In the genomic region with DNA sequence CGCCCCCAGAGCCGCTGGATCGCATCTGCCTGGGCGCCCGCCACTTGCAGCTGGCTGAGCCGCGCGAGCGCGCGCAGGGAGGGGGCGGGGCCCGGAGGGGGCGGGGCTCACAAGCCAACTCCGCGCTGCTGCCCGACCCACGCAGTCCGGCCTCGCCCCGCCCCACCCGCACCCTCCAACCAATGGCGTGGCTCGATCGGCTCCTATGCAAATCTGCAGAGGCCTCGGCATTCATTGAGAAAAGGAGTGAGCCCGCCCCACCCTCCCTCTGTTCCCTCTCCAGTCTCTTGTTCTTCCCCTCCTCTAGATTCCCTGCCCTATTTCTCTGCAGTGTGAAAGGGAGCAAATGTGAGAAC, we compare ENCODE assay signal across 8 cellular contexts. TPM values are rescaled to one million over a fixed set of nuclear protein-coding genes. Genes with fewer than 3 reads are reported as not detected.
DNase-seq lines count a peak whose midpoint lies in the region; ATAC-seq, FAIRE-seq and TF ChIP-seq lines count a peak whose summit lies in the region.

ALK (minus strand) TSS at position 27 of the 356 bp plus-strand sequence. CDS start 927 bp downstream, outside the sequence.

- DNase-seq in CD4-positive, alpha-beta T cell: peak; percentile 6 to 51 (median 23)
- DNase-seq in HTR-8/SVneo (ENCODE audit: insufficient read length, low spot score) (peak; percentile 81), OCI-LY7 (ENCODE audit: low spot score) (peak; percentile 54), fibroblast of the conjunctiva (ENCODE audit: low read depth) (peak; percentile 55), nephron progenitor cell (peak; percentile 99)
- DNase-seq in activated effector memory CD4-positive, alpha-beta T cell treated with Interleukin-2 at 50 U/mL for 16 hours: peak; percentile 10

- H3K9me3 Mint-ChIP-seq in CD4-positive, alpha-beta T cell: no peaks in the 10 kb centered on the region
- no peaks in the 10 kb centered on the region for H3K9me3 Mint-ChIP-seq in nephron progenitor cell

- H3K9me3 ChIP-seq in CD4-positive, alpha-beta T cell (ENCODE audit: control insufficient read depth, low read length): no peaks in the 10 kb centered on the region
- H3K9me3 ChIP-seq in OCI-LY7 (ENCODE audit: low read length) (no peaks in the 10 kb centered on the region), stomach smooth muscle (ENCODE audit: control insufficient read depth in 2 of 2, low read length in 2 of 2) (peaks cover 0 to 1% of the 10 kb centered on the region in 2 donors)

- H3K4me2 ChIP-seq in OCI-LY7 (ENCODE audit: low read length): no peak within 1 kb of the TSS

- no peaks in the 10 kb centered on the region for H4K20me1 ChIP-seq in OCI-LY7 (ENCODE audit: insufficient read depth, low read length)

- BruUV-seq in OCI-LY7 (replicated peaks; lab: Mats Ljungman, UMichigan): no TSS peak

- intact Hi-C loops in CD4-positive, alpha-beta T cell (cut with DNase I, micrococcal nuclease): loop anchor here in 1 of 2 experiments (5.0 kb wide), 1 partner anchor 151 kb away; no protein-coding TSS in a partner anchor
- intact Hi-C loops in OCI-LY7 (cut with micrococcal nuclease; ENCODE audit: unreplicated experiment): no loop called here

- no peak within 1 kb of the TSS for H2AFZ ChIP-seq in OCI-LY7 (ENCODE audit: low read length)

- CTCF ChIA-PET in CD4-positive, alpha-beta T cell (lab: Charles Lee): interaction anchor here (2.4 kb wide), 1 partner anchor 11 kb away, joined by 11 read pairs; no protein-coding TSS in a partner anchor
- CTCF ChIA-PET in OCI-LY7 (lab: Charles Lee; ENCODE audit: unreplicated experiment): no interaction called here

- POLR2A ChIA-PET in CD4-positive, alpha-beta T cell (lab: Charles Lee): no interaction called here
- POLR2A ChIA-PET in OCI-LY7 (lab: Charles Lee): no interaction called here

- H3K4me1 ChIP-seq in OCI-LY7 (ENCODE audit: insufficient read depth, low read length, poor library complexity, severe bottlenecking): no peaks in the 10 kb centered on the region
- peaks cover 18% of the 10 kb centered on the region for H3K4me1 ChIP-seq in stomach smooth muscle (ENCODE audit: control insufficient read depth, insufficient read depth, low read length)

- H3K27ac ChIP-seq in CD4-positive, alpha-beta T cell (ENCODE audit: low read depth, low read length): no peak within 1 kb of the TSS
- H3K27ac ChIP-seq in OCI-LY7 (ENCODE audit: low read depth, low read length, poor library complexity, severe bottlenecking): no peak within 1 kb of the TSS
- no peak within 1 kb of the TSS for H3K27ac ChIP-seq in stomach smooth muscle (ENCODE audit: low read length)

- H3K4me3 ChIP-seq in OCI-LY7 (ENCODE audit: low read depth, low read length, poor library complexity, severe bottlenecking): no peak within 1 kb of the TSS
- H3K4me3 ChIP-seq in stomach smooth muscle (ENCODE audit: low read length in 2 of 2): peak within 1 kb of the TSS; percentile 50 to 69

- H3K27me3 Mint-ChIP-seq in CD4-positive, alpha-beta T cell: peaks cover 81% of the 10 kb centered on the region
- H3K27me3 Mint-ChIP-seq in nephron progenitor cell (ENCODE audit: low read depth, poor library complexity): peaks cover 60% of the 10 kb centered on the region

- no peak within 1 kb of the TSS for H3K9ac ChIP-seq in stomach smooth muscle (ENCODE audit: low read length in 2 of 2)

- no peak within 1 kb of the TSS for H3K27ac Mint-ChIP-seq in CD4-positive, alpha-beta T cell
- H3K27ac Mint-ChIP-seq in nephron progenitor cell: no peak within 1 kb of the TSS

- ATAC-seq in CD4-positive, alpha-beta T cell (ENCODE audit: poor library complexity): peak; percentile 63
- ATAC-seq in HG02938 (IDR thresholded peaks at IDR 0.05; ENCODE audit: unreplicated experiment): no peak

- H3K36me3 ChIP-seq in OCI-LY7 (ENCODE audit: insufficient read depth, low read length): no peaks in the 10 kb centered on the region
- no peaks in the 10 kb centered on the region for H3K36me3 ChIP-seq in stomach smooth muscle (ENCODE audit: control insufficient read depth in 2 of 2, insufficient read depth in 2 of 2, low read length in 2 of 2)

- H3K4me1 Mint-ChIP-seq in CD4-positive, alpha-beta T cell (ENCODE audit: low read depth): peaks cover 14% of the 10 kb centered on the region
- H3K4me1 Mint-ChIP-seq in nephron progenitor cell: peaks cover 11% of the 10 kb centered on the region

- no peaks in the 10 kb centered on the region for H3K36me3 Mint-ChIP-seq in CD4-positive, alpha-beta T cell (ENCODE audit: low read depth)
- no peaks in the 10 kb centered on the region for H3K36me3 Mint-ChIP-seq in nephron progenitor cell (ENCODE audit: low read depth)

- H3K79me2 ChIP-seq in OCI-LY7 (ENCODE audit: insufficient read depth, low read depth, low read length): no peaks in the 10 kb centered on the region

- TF ChIP-seq CTCF in CD4-positive, alpha-beta T cell (IDR thresholded peaks at IDR 0.05): no peak
- TF ChIP-seq CTCF in OCI-LY7 (conservative IDR thresholded peaks at IDR 0.05; ENCODE audit: low read length): no peak
- TF ChIP-seq CTCF in nephron progenitor cell (IDR thresholded peaks at IDR 0.05): no peak

- H3K9me2 ChIP-seq in OCI-LY7 (ENCODE audit: insufficient read depth, low read length): no peaks in the 10 kb centered on the region

- FAIRE-seq in HTR-8/SVneo (lab: Jason Lieb, UNC): peak; percentile 60

- H3K27me3 ChIP-seq in CD4-positive, alpha-beta T cell (ENCODE audit: control insufficient read depth, insufficient read depth, low read length): peaks cover 72% of the 10 kb centered on the region
- peaks cover 48% of the 10 kb centered on the region in 2 donors for H3K27me3 ChIP-seq in stomach smooth muscle (ENCODE audit: control insufficient read depth in 1 of 2, insufficient read depth in 2 of 2, low read length in 2 of 2)

- H3K4me3 Mint-ChIP-seq in CD4-positive, alpha-beta T cell: peak within 1 kb of the TSS; percentile 42
- H3K4me3 Mint-ChIP-seq in nephron progenitor cell: peak within 1 kb of the TSS; percentile 79

RNA-seq across cellular contexts. Expression of gene ALK, which starts in this region (rescaled TPM):
- not detected for total RNA-seq in CD4-positive, alpha-beta T cell
- 0.09 TPM in 1 of 2 replicates, not detected in the other for total RNA-seq in OCI-LY7 (2014; rRNA removed; shearing (Covaris generic))
- total RNA-seq in OCI-LY7 (2022): not detected in 2 replicates

Comparison
In these comparisons a context has a peak if more than half of its experiments do, and no peak if none do; other contexts are left out.
1. Peak in DNase-seq and ATAC-seq in CD4-positive, alpha-beta T cell; RNA of the gene not detected or under 1 TPM.
2. Peak in DNase-seq in OCI-LY7; RNA of the gene not detected or under 1 TPM.
3. DNase-seq: peak in every context shown above with its lines; median percentile 99 in nephron progenitor cell; 81 in HTR-8/SVneo; 55 in fibroblast of the conjunctiva; 54 in OCI-LY7; 23 in CD4-positive, alpha-beta T cell; 10 in activated effector memory CD4-positive, alpha-beta T cell treated with Interleukin-2 at 50 U/mL for 16 hours.